Comparison of ENCODE assay signal across 7 cellular contexts in genomic region chr16:70250748-70251650, GRCh38. TPM values are rescaled to one million over a fixed set of nuclear protein-coding genes. Genes with fewer than 3 reads are reported as not detected.
DNase-seq lines count a peak whose midpoint lies in the region; ATAC-seq, FAIRE-seq and TF ChIP-seq lines count a peak whose summit lies in the region.

No MANE protein-coding gene starts in this region.

- peaks cover 11% of the 10 kb centered on the region for H3K36me3 Mint-ChIP-seq in type B pancreatic cell

- peak; percentile 39 for ATAC-seq in GM21825 (IDR thresholded peaks at IDR 0.05; ENCODE audit: unreplicated experiment)

- TF ChIP-seq CTCF in epithelial cell of proximal tubule (conservative IDR thresholded peaks at IDR 0.05; ENCODE audit: low read depth, low read length) (peak; percentile 12), type B pancreatic cell (conservative IDR thresholded peaks at IDR 0.05) (no peak)

- H3K27ac Mint-ChIP-seq in type B pancreatic cell = peak overlapping the region; percentile 75

- H3K4me1 Mint-ChIP-seq in type B pancreatic cell (ENCODE audit: unreplicated experiment) = peaks cover 4% of the 10 kb centered on the region

- no peaks in the 10 kb centered on the region for H3K27me3 Mint-ChIP-seq in type B pancreatic cell

- peak overlapping the region; percentile 77 for H3K4me3 ChIP-seq in epithelial cell of proximal tubule (ENCODE audit: low read depth, low read length)

- H3K4me3 Mint-ChIP-seq in type B pancreatic cell = peak overlapping the region; percentile 86

- H3K9me3 Mint-ChIP-seq in type B pancreatic cell = no peaks in the 10 kb centered on the region

- no peak for TF ChIP-seq POLR2A in GM12891 (IDR thresholded peaks at IDR 0.05; ENCODE audit: low read depth, low read length)

- DNase-seq in GM12891 (ENCODE audit: insufficient read length, low spot score) = peak; percentile 55
- DNase-seq in KG1 (lab: John Stamatoyannopoulos, UW) = peak; percentile 12
- peak; percentile 39 to 44 for DNase-seq in activated CD4-positive, alpha-beta T cell treated with anti-CD3 and anti-CD28 coated beads, Interleukin-2, amount 50 U/mL, for 48 hours
- DNase-seq in epithelial cell of proximal tubule (ENCODE audit: low read depth) = no peak
- DNase-seq in myocyte (ENCODE audit: low read depth) = peak; percentile 56
- no peak for DNase-seq in type B pancreatic cell (ENCODE audit: extremely low spot score, unreplicated experiment)

- FAIRE-seq in GM12891 (lab: Jason Lieb, UNC) = no peak

TF ChIP-seq in GM12891, 5 proteins besides CTCF, POLR2A, EP300 and RAD21:
- TF ChIP-seq POLR2AphosphoS5 (IDR thresholded peaks at IDR 0.05; ENCODE audit: low read depth, low read length) (no peak), TAF1 (IDR thresholded peaks at IDR 0.05; ENCODE audit: low read depth, low read length) (no peak), SPI1 (IDR thresholded peaks at IDR 0.05; ENCODE audit: low read depth, low read length) (no peak), POU2F2 (IDR thresholded peaks at IDR 0.05; ENCODE audit: low read depth, low read length) (no peak), PAX5 (IDR thresholded peaks at IDR 0.05; ENCODE audit: insufficient read depth, low read length, severe bottlenecking) (no peak)

RNA-seq across cellular contexts. Expression of gene EXOSC6, which starts 0.7 kb away (rescaled TPM):
- polyA plus RNA-seq in GM12891 (2012; ENCODE audit: low read depth, missing spikeins) = 5.4 TPM
- total RNA-seq in epithelial cell of proximal tubule (28.9 and 29.3 TPM in 2 replicates), myocyte (33.4 and 45.5 TPM in 2 replicates), type B pancreatic cell (ENCODE audit: low replicate concordance) (22.0 and 27.5 TPM in 2 replicates)
- 23.5 TPM for polyA plus RNA-seq in myocyte (2012)

RNA-seq across cellular contexts. Expression of gene AARS1, which starts 38.3 kb away (rescaled TPM):
- polyA plus RNA-seq in GM12891 (2012; ENCODE audit: low read depth, missing spikeins) = 73.7 TPM
- total RNA-seq in epithelial cell of proximal tubule (56.0 and 125 TPM in 2 replicates), myocyte (91.5 and 92.1 TPM in 2 replicates), type B pancreatic cell (ENCODE audit: low replicate concordance) (112 and 123 TPM in 2 replicates)
- 133 TPM for polyA plus RNA-seq in myocyte (2012)

RNA-seq across cellular contexts. Expression of gene DDX19B, which starts 48.0 kb away (rescaled TPM):
- 29.2 TPM for polyA plus RNA-seq in GM12891 (2012; ENCODE audit: low read depth, missing spikeins)
- total RNA-seq in epithelial cell of proximal tubule = 20.9 and 46.1 TPM in 2 replicates
- total RNA-seq in myocyte = 20.7 and 22.3 TPM in 2 replicates
- polyA plus RNA-seq in myocyte (2012) = 26.6 TPM
- 27.4 and 32.2 TPM in 2 replicates for total RNA-seq in type B pancreatic cell (ENCODE audit: low replicate concordance)

Comparison
In these comparisons a context has a peak if more than half of its experiments do, and no peak if none do; other contexts are left out.
1. DNase-seq: peak in GM12891 (single experiment), KG1 (single experiment), activated CD4-positive, alpha-beta T cell treated with anti-CD3 and anti-CD28 coated beads, Interleukin-2, amount 50 U/mL, for 48 hours (2 of 2) and myocyte (single experiment); none in epithelial cell of proximal tubule (single experiment) and type B pancreatic cell (single experiment).